22 cellular contexts compared by ENCODE assay signal in the genomic region with DNA sequence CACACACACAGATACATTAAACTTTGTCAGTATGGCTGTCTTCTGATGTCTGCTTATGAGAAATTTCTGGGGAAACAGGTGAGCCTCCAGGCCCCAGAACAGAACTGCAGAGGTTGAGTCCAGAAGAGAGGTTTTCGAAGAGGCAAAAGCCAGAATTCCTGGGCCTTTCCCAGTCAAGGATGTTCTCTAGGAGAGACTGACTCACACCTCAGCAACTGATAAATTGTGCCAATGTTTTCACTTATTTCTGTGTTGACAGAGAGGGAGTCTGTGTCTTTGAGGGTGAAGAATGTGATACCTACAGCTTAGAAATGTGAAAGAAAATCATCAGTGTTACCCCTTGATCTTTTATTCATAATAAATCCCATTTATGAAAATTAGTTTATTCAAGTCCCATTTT. TPM values are rescaled to one million over a fixed set of nuclear protein-coding genes. Genes with fewer than 3 reads are reported as not detected.
DNase-seq lines count a peak whose midpoint lies in the region; ATAC-seq and TF ChIP-seq lines count a peak whose summit lies in the region.
"Had no signal": no experiment of that assay in that cellular context is flagged by ENCODE, and none has a peak within 500 bp of the region (broad histone marks: within the 10 kb centered on the region; RNA-seq: fewer than 3 reads in every experiment).

No MANE protein-coding gene starts in this region.

- H3K27me3 Mint-ChIP-seq in MCF 10A (ENCODE audit: insufficient read depth, unreplicated experiment) (no peaks in the 10 kb centered on the region), chondrocyte (ENCODE audit: low read depth) (no peaks in the 10 kb centered on the region), T-cell (no peaks in the 10 kb centered on the region)
- H3K27me3 Mint-ChIP-seq: activated CD4-positive, alpha-beta T cell treated with anti-CD3 and anti-CD28 coated beads for 36 hours had no signal

- H3K9me3 ChIP-seq in breast epithelium (no peaks in the 10 kb centered on the region), muscle layer of colon (ENCODE audit: low read length) (no peaks in the 10 kb centered on the region)
- H3K9me3 ChIP-seq: ascending aorta, heart right ventricle, neutrophil had no signal

- ATAC-seq in T-cell (replicated peaks in 1 of 4) (no peak), GM21447 (IDR thresholded peaks at IDR 0.05; ENCODE audit: unreplicated experiment) (no peak)
- ATAC-seq: activated CD4-positive, alpha-beta T cell treated with anti-CD3 and anti-CD28 coated beads for 36 hours had no signal

- H3K27me3 ChIP-seq in breast epithelium = no peaks in the 10 kb centered on the region
- no peaks in the 10 kb centered on the region for H3K27me3 ChIP-seq in muscle layer of colon (ENCODE audit: control insufficient read depth in 1 of 2, insufficient read depth in 2 of 2, low read length in 2 of 2)
- H3K27me3 ChIP-seq: ascending aorta, heart right ventricle, neutrophil had no signal

- H3K4me3 ChIP-seq in breast epithelium (no peak overlapping the region), muscle layer of colon (ENCODE audit: low read depth in 1 of 2, low read length in 2 of 2) (no peak overlapping the region)
- H3K4me3 ChIP-seq: ascending aorta, coronary artery, GM23338, heart right ventricle had no signal

- H3K36me3 ChIP-seq in breast epithelium (no peaks in the 10 kb centered on the region), muscle layer of colon (ENCODE audit: insufficient read depth, low read length) (no peaks in the 10 kb centered on the region)
- H3K36me3 ChIP-seq: ascending aorta, neutrophil had no signal

- intact Hi-C loops in MCF 10A (cut with micrococcal nuclease) (no loop called here), breast epithelium (cut with DNase I; ENCODE audit: low total_unique reads) (no loop called here)

- H3K9me3 Mint-ChIP-seq in MCF 10A (ENCODE audit: unreplicated experiment) (no peaks in the 10 kb centered on the region), chondrocyte (ENCODE audit: low read depth) (no peaks in the 10 kb centered on the region), T-cell (no peaks in the 10 kb centered on the region)
- H3K9me3 Mint-ChIP-seq: GM23338 had no signal

- POLR2A ChIA-PET in MCF 10A (lab: Yijun Ruan, JAX) = interaction anchor here (1.1 kb wide), 1 partner anchor 23 kb away, joined by 4 read pairs; no protein-coding TSS in a partner anchor
- POLR2A ChIA-PET in T-cell (lab: Charles Lee) = no interaction called here

- H3K27ac Mint-ChIP-seq in MCF 10A (ENCODE audit: low read depth, unreplicated experiment) = peak overlapping the region; percentile 51
- peak overlapping the region; percentile 24 for H3K27ac Mint-ChIP-seq in chondrocyte (ENCODE audit: unreplicated experiment)
- peak overlapping the region in 1 of 2 donors; percentile 1 for H3K27ac Mint-ChIP-seq in T-cell
- H3K27ac Mint-ChIP-seq: activated CD4-positive, alpha-beta T cell treated with anti-CD3 and anti-CD28 coated beads for 36 hours; GM23338 had no signal

- no peak for TF ChIP-seq POLR2A in breast epithelium (IDR thresholded peaks at IDR 0.05)

- H3K36me3 Mint-ChIP-seq in MCF 10A (ENCODE audit: insufficient read depth, unreplicated experiment) (no peaks in the 10 kb centered on the region), chondrocyte (ENCODE audit: low read depth) (no peaks in the 10 kb centered on the region), T-cell (peaks cover 16% of the 10 kb centered on the region)

- CTCF ChIA-PET in MCF 10A (lab: Yijun Ruan, JAX) (interaction anchor here (0.6 to 1.4 kb wide), 6 partner anchors 9 to 104 kb away, joined by 3 to 5 read pairs (median 3); no protein-coding TSS in a partner anchor), T-cell (lab: Charles Lee) (no interaction called here)

- TF ChIP-seq CTCF in MCF 10A (IDR thresholded peaks at IDR 0.05; ENCODE audit: unreplicated experiment) (no peak), breast epithelium (IDR thresholded peaks at IDR 0.05) (no peak), chondrocyte (IDR thresholded peaks at IDR 0.05) (no peak)

- no peak overlapping the region for H3K9ac ChIP-seq in muscle layer of colon (ENCODE audit: low read length)

- peaks cover 6% of the 10 kb centered on the region for H3K4me1 Mint-ChIP-seq in MCF 10A (ENCODE audit: insufficient read depth, unreplicated experiment)
- peaks cover 24% of the 10 kb centered on the region for H3K4me1 Mint-ChIP-seq in chondrocyte (ENCODE audit: low read depth)
- H3K4me1 Mint-ChIP-seq in T-cell = peaks cover 6 to 20% (median 18%) of the 10 kb centered on the region in 3 donors

- H3K27ac ChIP-seq in breast epithelium = peak overlapping the region in 1 of 2 donors; percentile 83
- H3K27ac ChIP-seq in muscle layer of colon (ENCODE audit: low read depth, low read length) = peak overlapping the region; percentile 74
- H3K27ac ChIP-seq: ascending aorta, neutrophil had no signal

- no TSS peak for BruUV-seq in MCF 10A (replicated peaks; lab: Mats Ljungman, UMichigan)

- in situ Hi-C loops in G401 (cut with HindIII; ENCODE audit: low sequenced_read_pairs) = no loop called here

- peaks cover 0 to 9% of the 10 kb centered on the region in 2 donors for H3K4me1 ChIP-seq in breast epithelium
- peaks cover 86% of the 10 kb centered on the region for H3K4me1 ChIP-seq in muscle layer of colon (ENCODE audit: insufficient read depth, low read length)

- DNase-seq in MCF 10A (ENCODE audit: unreplicated experiment) (peak; percentile 4), breast epithelium (ENCODE audit: low spot score in 2 of 2) (no peak), chondrocyte (ENCODE audit: low spot score) (no peak), G401 (ENCODE audit: low spot score) (no peak), T-cell (no peak)
- no peak for DNase-seq in stimulated activated CD4-positive, alpha-beta T cell treated with anti-CD3 and anti-CD28 coated beads, Interleukin-15, amount 100 ng/mL, for 24 hours
- DNase-seq: activated CD4-positive, alpha-beta T cell treated with anti-CD3 and anti-CD28 coated beads for 36 hours; activated CD8-positive, alpha-beta memory T cell treated with anti-CD3 and anti-CD28 coated beads, Interleukin-2, amount 50 U/mL, for 48 hours; heart right ventricle; Kasumi-1; mesendoderm; NCI-H1436; NCI-H345; right cardiac atrium; SHP77 treated with DMSO at 0.1 percent for 48 hours; stimulated activated CD4-positive, alpha-beta T cell treated with anti-CD3 and anti-CD28 coated beads, Interleukin-2, amount 100 ng/mL, for 48 hours had no signal

- H3K4me3 Mint-ChIP-seq in MCF 10A (ENCODE audit: unreplicated experiment) (no peak overlapping the region), chondrocyte (ENCODE audit: unreplicated experiment) (no peak overlapping the region), T-cell (no peak overlapping the region)
- H3K4me3 Mint-ChIP-seq: activated CD4-positive, alpha-beta T cell treated with anti-CD3 and anti-CD28 coated beads for 36 hours; GM23338 had no signal

RNA-seq across cellular contexts. Expression of a gene that starts 30.3 kb away (rescaled TPM):
- total RNA-seq in MCF 10A (2022) = 0.15 and 0.30 TPM in 2 replicates
- total RNA-seq in breast epithelium = 10 to 100 TPM; 10.5 to 17.6 (median 10.7) TPM
- total RNA-seq in chondrocyte = 2.3 to 2.7 TPM (median 2.6 TPM) in 3 replicates
- total RNA-seq in G401 (2014; rRNA removed; shearing (Covaris generic)) = 1.9 and 3.0 TPM in 2 replicates
- under 1 TPM in 3 of 5 donors, not detected in 2; 0.13 to 0.47 (median 0.26) TPM for total RNA-seq in T-cell
